ENCODE assay signal across 12 cellular contexts in the genomic region with DNA sequence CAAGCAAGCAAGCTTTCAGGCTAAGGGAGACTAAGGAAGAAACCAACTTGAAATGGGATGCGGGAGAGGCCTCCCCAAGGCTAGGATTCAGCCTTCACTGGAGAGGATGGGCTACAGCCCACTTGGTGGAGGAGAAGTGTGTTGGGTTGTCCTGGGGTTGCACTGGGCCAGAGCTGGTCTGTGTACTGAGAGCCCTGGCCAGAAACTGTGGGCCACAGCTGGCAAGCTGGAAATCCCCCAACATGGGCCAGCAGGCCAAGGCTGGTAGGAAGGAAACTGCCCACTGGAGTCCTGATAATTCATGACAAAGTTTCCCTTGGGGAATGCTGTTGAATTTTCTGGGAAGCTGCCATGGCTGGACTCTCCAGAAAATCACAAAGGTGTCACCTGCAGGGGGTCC.
DNase-seq lines count a peak whose midpoint lies in the region; ATAC-seq and TF ChIP-seq lines count a peak whose summit lies in the region.
"Had no signal": no experiment of that assay in that cellular context is flagged by ENCODE, and none has a peak within 500 bp of the region (broad histone marks: within the 10 kb centered on the region; RNA-seq: fewer than 3 reads in every experiment).

No MANE protein-coding gene starts in this region.

- H3K4me3 Mint-ChIP-seq in HFFc6 (peak overlapping the region; percentile 78; the same call in 1 of the 2 replicates), chondrocyte (ENCODE audit: unreplicated experiment) (no peak overlapping the region)
- H3K4me3 Mint-ChIP-seq in naive thymus-derived CD4-positive, alpha-beta T cell = no peak overlapping the region
- H3K4me3 Mint-ChIP-seq: CD4-positive, CD25-positive, alpha-beta regulatory T cell; CD8-positive, alpha-beta memory T cell had no signal

- no peak overlapping the region for H3K4me3 ChIP-seq in mesendoderm (ENCODE audit: low read length)
- no peak overlapping the region for H3K4me3 ChIP-seq in naive thymus-derived CD4-positive, alpha-beta T cell (ENCODE audit: low read length)
- no peak overlapping the region for H3K4me3 ChIP-seq in breast epithelium
- H3K4me3 ChIP-seq: HAP-1 had no signal

- no peak for ATAC-seq in naive thymus-derived CD4-positive, alpha-beta T cell
- ATAC-seq: HepG2 had no signal

- no peak overlapping the region for H2BK5ac ChIP-seq in mesendoderm (ENCODE audit: low read length)

- H2BK15ac ChIP-seq in mesendoderm (replicated peaks; ENCODE audit: low read depth) = no peak overlapping the region

- peaks cover 4% of the 10 kb centered on the region for H3K36me3 Mint-ChIP-seq in HFFc6 (ENCODE audit: low read depth)
- H3K36me3 Mint-ChIP-seq in chondrocyte (ENCODE audit: low read depth) = no peaks in the 10 kb centered on the region
- H3K36me3 Mint-ChIP-seq in naive thymus-derived CD4-positive, alpha-beta T cell = no peaks in the 10 kb centered on the region
- H3K36me3 Mint-ChIP-seq: CD4-positive, CD25-positive, alpha-beta regulatory T cell had no signal

- no peak overlapping the region for H3K23ac ChIP-seq in mesendoderm (ENCODE audit: low read length)

- H3K4me1 Mint-ChIP-seq in HFFc6 (ENCODE audit: low read depth) (peaks cover 47% of the 10 kb centered on the region), chondrocyte (ENCODE audit: low read depth) (peaks cover 24% of the 10 kb centered on the region)
- no peaks in the 10 kb centered on the region for H3K4me1 Mint-ChIP-seq in naive thymus-derived CD4-positive, alpha-beta T cell
- H3K4me1 Mint-ChIP-seq: CD4-positive, CD25-positive, alpha-beta regulatory T cell; CD8-positive, alpha-beta memory T cell had no signal

- no peak overlapping the region for H3K4ac ChIP-seq in mesendoderm (ENCODE audit: low read depth, low read length)

- H3K9me3 Mint-ChIP-seq in HFFc6 = peaks cover 3% of the 10 kb centered on the region
- H3K9me3 Mint-ChIP-seq in chondrocyte (ENCODE audit: low read depth) = no peaks in the 10 kb centered on the region
- H3K9me3 Mint-ChIP-seq in naive thymus-derived CD4-positive, alpha-beta T cell = peaks cover 0 to 2% (median 0%) of the 10 kb centered on the region in 11 donors
- H3K9me3 Mint-ChIP-seq: CD4-positive, CD25-positive, alpha-beta regulatory T cell had no signal

- intact Hi-C loops in naive thymus-derived CD4-positive, alpha-beta T cell (cut with micrococcal nuclease) = no loop called here
- intact Hi-C loops in breast epithelium (cut with DNase I; ENCODE audit: low total_unique reads) = no loop called here

- H3K9me3 ChIP-seq in naive thymus-derived CD4-positive, alpha-beta T cell (ENCODE audit: control insufficient read depth in 2 of 3, low read length in 3 of 3) = no peaks in the 10 kb centered on the region
- no peaks in the 10 kb centered on the region for H3K9me3 ChIP-seq in breast epithelium
- H3K9me3 ChIP-seq: BE2C, HAP-1 had no signal

- no peak overlapping the region for H3K27ac ChIP-seq in mesendoderm (ENCODE audit: low read depth, low read length)
- H3K27ac ChIP-seq in naive thymus-derived CD4-positive, alpha-beta T cell (ENCODE audit: low read depth, low read length) = no peak overlapping the region
- no peak overlapping the region for H3K27ac ChIP-seq in breast epithelium

- TF ChIP-seq POLR2A in breast epithelium (IDR thresholded peaks at IDR 0.05) = no peak

- H2BK120ac ChIP-seq in mesendoderm (ENCODE audit: low read depth, low read length) = no peak overlapping the region

- H4K8ac ChIP-seq in mesendoderm (ENCODE audit: low read depth, low read length) = no peak overlapping the region

- H3K56ac ChIP-seq in mesendoderm (ENCODE audit: low read length) = peak overlapping the region; percentile 15

- H3K9ac ChIP-seq in mesendoderm (ENCODE audit: low read length) = no peak overlapping the region

- no peaks in the 10 kb centered on the region for H3K79me2 ChIP-seq in mesendoderm (ENCODE audit: control insufficient read depth, insufficient read depth, low read length)

- no peak for TF ChIP-seq CTCF in HFFc6 (IDR thresholded peaks at IDR 0.05)
- TF ChIP-seq CTCF in chondrocyte (IDR thresholded peaks at IDR 0.05) = no peak
- no peak for TF ChIP-seq CTCF in breast epithelium (IDR thresholded peaks at IDR 0.05)

- POLR2A ChIA-PET in naive thymus-derived CD4-positive, alpha-beta T cell (lab: Charles Lee) = no interaction called here

- no peak overlapping the region for H2AK5ac ChIP-seq in mesendoderm (ENCODE audit: low read length)

- H3K18ac ChIP-seq in mesendoderm (ENCODE audit: low read length) = no peak overlapping the region

- H3K4me2 ChIP-seq in mesendoderm (ENCODE audit: low read length) = no peak overlapping the region

- no CpG with 5 or more reads among the region's 1 CpG for WGBS in mesendoderm (ENCODE audit: extremely low coverage, insufficient coverage, low lambda C conversion rate)

- DNase-seq in HFFc6 (no peak), chondrocyte (ENCODE audit: low spot score) (peak; percentile 53), mesendoderm (no peak), amniotic stem cell (lab: John Stamatoyannopoulos, UW) (no peak), breast epithelium (ENCODE audit: low spot score in 2 of 2) (no peak)
- no peak for DNase-seq in naive thymus-derived CD4-positive, alpha-beta T cell
- DNase-seq: BE2C; CD4-positive, CD25-positive, alpha-beta regulatory T cell; CD8-positive, alpha-beta memory T cell; COR-L47 had no signal

- H3K79me1 ChIP-seq in mesendoderm (ENCODE audit: low read length) = no peaks in the 10 kb centered on the region

- H3K27me3 ChIP-seq in mesendoderm (ENCODE audit: insufficient read depth, low read length, poor library complexity) (no peaks in the 10 kb centered on the region), breast epithelium (peaks cover 0 to 23% of the 10 kb centered on the region in 2 donors)
- H3K27me3 ChIP-seq in naive thymus-derived CD4-positive, alpha-beta T cell (ENCODE audit: control insufficient read depth in 2 of 2, insufficient read depth in 2 of 2, low read length in 2 of 2) = no peaks in the 10 kb centered on the region
- H3K27me3 ChIP-seq: BE2C had no signal

- no peak overlapping the region for H4K5ac ChIP-seq in mesendoderm (ENCODE audit: low read length)

- H3K27me3 Mint-ChIP-seq in HFFc6 (ENCODE audit: insufficient read depth) = no peaks in the 10 kb centered on the region
- no peaks in the 10 kb centered on the region for H3K27me3 Mint-ChIP-seq in chondrocyte (ENCODE audit: low read depth)
- no peaks in the 10 kb centered on the region for H3K27me3 Mint-ChIP-seq in naive thymus-derived CD4-positive, alpha-beta T cell
- H3K27me3 Mint-ChIP-seq: CD4-positive, CD25-positive, alpha-beta regulatory T cell had no signal

- no peak overlapping the region for H3K27ac Mint-ChIP-seq in HFFc6
- no peak overlapping the region for H3K27ac Mint-ChIP-seq in chondrocyte (ENCODE audit: unreplicated experiment)
- H3K27ac Mint-ChIP-seq in naive thymus-derived CD4-positive, alpha-beta T cell = no peak overlapping the region
- H3K27ac Mint-ChIP-seq: CD4-positive, CD25-positive, alpha-beta regulatory T cell; CD8-positive, alpha-beta memory T cell had no signal

- H3K36me3 ChIP-seq in mesendoderm (ENCODE audit: control insufficient read depth, insufficient read depth, low read length) = no peaks in the 10 kb centered on the region
- no peaks in the 10 kb centered on the region for H3K36me3 ChIP-seq in naive thymus-derived CD4-positive, alpha-beta T cell (ENCODE audit: control insufficient read depth in 2 of 3, insufficient read depth in 3 of 3, low read length in 3 of 3)
- no peaks in the 10 kb centered on the region for H3K36me3 ChIP-seq in breast epithelium
- H3K36me3 ChIP-seq: BE2C, HAP-1 had no signal

- CTCF ChIA-PET in naive thymus-derived CD4-positive, alpha-beta T cell (lab: Charles Lee) = no interaction called here

- H3K4me1 ChIP-seq in mesendoderm (ENCODE audit: control insufficient read depth, low read depth, low read length) (peaks cover 2% of the 10 kb centered on the region), breast epithelium (no peaks in the 10 kb centered on the region)
- no peaks in the 10 kb centered on the region for H3K4me1 ChIP-seq in naive thymus-derived CD4-positive, alpha-beta T cell (ENCODE audit: control insufficient read depth in 2 of 2, insufficient read depth in 2 of 2, low read length in 2 of 2)
- H3K4me1 ChIP-seq: BE2C had no signal
